ENCODE assay signal across 12 cellular contexts in the genomic region with DNA sequence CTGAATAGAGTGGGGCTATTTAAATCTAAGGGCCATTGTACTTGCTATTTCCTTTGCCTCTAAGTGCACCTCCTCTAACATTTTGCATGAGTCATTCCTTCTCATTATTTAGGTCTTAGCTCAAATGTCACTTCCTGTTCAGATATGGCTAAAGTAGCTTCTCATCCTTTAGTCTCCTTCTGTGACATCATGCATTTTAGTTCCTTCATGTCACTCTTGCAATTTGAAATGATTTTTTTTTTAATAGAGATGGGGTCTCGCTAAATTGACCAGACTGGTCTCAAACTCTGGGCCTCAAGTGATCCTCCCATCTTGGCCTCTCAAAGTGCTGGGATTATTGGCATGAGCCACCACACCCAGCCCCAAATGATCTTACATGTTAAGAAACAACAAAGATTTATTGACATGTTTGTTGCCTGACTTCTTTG. TPM values are rescaled to one million over a fixed set of nuclear protein-coding genes. Genes with fewer than 3 reads are reported as not detected.
DNase-seq lines count a peak whose midpoint lies in the region; ATAC-seq, FAIRE-seq and TF ChIP-seq lines count a peak whose summit lies in the region.
"Had no signal": no experiment of that assay in that cellular context is flagged by ENCODE, and none has a peak within 500 bp of the region (broad histone marks: within the 10 kb centered on the region; RNA-seq: fewer than 3 reads in every experiment).

No MANE protein-coding gene starts in this region.

- peak overlapping the region in 1 of 2 experiments; percentile 32; a peak in 2 of 4 replicates for H3K9ac ChIP-seq in K562 (ENCODE audit: insufficient read depth in 1 of 2, low read depth in 2 of 2, low read length in 2 of 2)
- H3K9ac ChIP-seq: neural progenitor cell had no signal

- peak overlapping the region; percentile 32 for H3K4me2 ChIP-seq in K562 (ENCODE audit: insufficient read depth, low read length)
- H3K4me2 ChIP-seq: neural progenitor cell had no signal

- no peaks in the 10 kb centered on the region for H3K9me3 Mint-ChIP-seq in activated T-cell treated with anti-CD3 and anti-CD28 coated beads, Interleukin-2, amount 50 U/mL, for 72 hours
- H3K9me3 Mint-ChIP-seq in stimulated activated naive B cell treated with anti-CD40 and anti-IgM and Interleukin-4, amounts not matched to agents 10 μg/mL and 1 μg/mL and 100 μg/mL, for 72 hours = no peaks in the 10 kb centered on the region
- H3K9me3 Mint-ChIP-seq: brain, neural progenitor cell had no signal

- CTCF ChIA-PET in K562 (lab: Yijun Ruan, JAX; ENCODE audit: low intra/inter-chr PET ratio) = interaction anchor here (0.6 kb wide), 2 partner anchors 60 to 142 kb away, joined by 4 read pairs; no protein-coding TSS in a partner anchor

- H3K36me3 ChIP-seq in K562 (ENCODE audit: control insufficient read depth, insufficient read depth, low read length) = no peaks in the 10 kb centered on the region
- H3K36me3 ChIP-seq in gastrocnemius medialis = no peaks in the 10 kb centered on the region
- H3K36me3 ChIP-seq: HAP-1, neural progenitor cell had no signal

- no peak for DNase-seq in activated T-cell treated with anti-CD3 and anti-CD28 coated beads, Interleukin-2, amount 50 U/mL, for 72 hours
- no peak for DNase-seq in activated T-cell treated with anti-CD3 and anti-CD28 coated beads, Interleukin-2, amount 50 U/mL, for 1 hour
- DNase-seq in NCI-H226 (peak; percentile 80), K562 (ENCODE audit: extremely low read depth in 1 of 4, low spot score in 3 of 4) (peak; percentile 31 to 84 (median 52)), gastrocnemius medialis (no peak), LoVo (ENCODE audit: low spot score) (no peak)
- DNase-seq in stimulated activated naive B cell treated with anti-CD40 and anti-IgM and Interleukin-4, amounts not matched to agents 10 μg/mL and 1 μg/mL and 100 μg/mL, for 72 hours = no peak

- BruUV-seq in K562 (replicated peaks; lab: Mats Ljungman, UMichigan) = no TSS peak

- TF ChIP-seq CTCF in K562 (IDR thresholded peaks at IDR 0.05 in 2 of 3, conservative IDR thresholded peaks at IDR 0.05 in 1 of 3; ENCODE audit: insufficient read depth in 2 of 3, low read depth in 1 of 3, low read length in 3 of 3) (no peak), gastrocnemius medialis (IDR thresholded peaks at IDR 0.05 in 4 of 5, conservative IDR thresholded peaks at IDR 0.05 in 1 of 5) (no peak)

- H3K9me1 ChIP-seq in K562 (ENCODE audit: control insufficient read depth, insufficient read depth, low read length) = no peaks in the 10 kb centered on the region

- no peaks in the 10 kb centered on the region for H3K36me3 Mint-ChIP-seq in activated T-cell treated with anti-CD3 and anti-CD28 coated beads, Interleukin-2, amount 50 U/mL, for 72 hours (ENCODE audit: insufficient read depth in 2 of 2)
- H3K36me3 Mint-ChIP-seq in stimulated activated naive B cell treated with anti-CD40 and anti-IgM and Interleukin-4, amounts not matched to agents 10 μg/mL and 1 μg/mL and 100 μg/mL, for 72 hours = peaks cover 11 to 12% of the 10 kb centered on the region in 2 donors
- H3K36me3 Mint-ChIP-seq: brain, neural progenitor cell had no signal

- peaks cover 7 to 43% of the 10 kb centered on the region in 2 experiments; a peak in 4 of 5 replicates for H3K4me1 ChIP-seq in K562 (replicated peaks in 1 of 2; ENCODE audit: control insufficient read depth in 2 of 2, insufficient read depth in 2 of 2, low read length in 2 of 2)
- H3K4me1 ChIP-seq in gastrocnemius medialis = no peaks in the 10 kb centered on the region

- H3K4me3 Mint-ChIP-seq in activated T-cell treated with anti-CD3 and anti-CD28 coated beads, Interleukin-2, amount 50 U/mL, for 72 hours = no peak overlapping the region
- H3K4me3 Mint-ChIP-seq in stimulated activated naive B cell treated with anti-CD40 and anti-IgM and Interleukin-4, amounts not matched to agents 10 μg/mL and 1 μg/mL and 100 μg/mL, for 72 hours = no peak overlapping the region
- H3K4me3 Mint-ChIP-seq: brain, neural progenitor cell had no signal

- no peak for TF ChIP-seq POLR2A in K562 (conservative IDR thresholded peaks at IDR 0.05)
- no peak for TF ChIP-seq POLR2A in gastrocnemius medialis (IDR thresholded peaks at IDR 0.05)

- TF ChIP-seq EP300 in K562 (IDR thresholded peaks at IDR 0.05; ENCODE audit: low read length) = peak; percentile 79

- in situ Hi-C loops in K562 (cut with MboI) (no loop called here), gastrocnemius medialis (cut with MboI; ENCODE audit: low sequenced_read_pairs in 4 of 4) (no loop called here)

- 10% methylated on average over 1 of the region's 1 CpG for WGBS in K562 (ENCODE audit: insufficient coverage, low coverage, missing lambda C conversion rate)

- peaks cover 16% of the 10 kb centered on the region for H3K4me1 Mint-ChIP-seq in activated T-cell treated with anti-CD3 and anti-CD28 coated beads, Interleukin-2, amount 50 U/mL, for 72 hours (ENCODE audit: low read depth)
- peaks cover 8 to 18% of the 10 kb centered on the region in 2 donors for H3K4me1 Mint-ChIP-seq in stimulated activated naive B cell treated with anti-CD40 and anti-IgM and Interleukin-4, amounts not matched to agents 10 μg/mL and 1 μg/mL and 100 μg/mL, for 72 hours
- H3K4me1 Mint-ChIP-seq: brain had no signal

- H3K79me2 ChIP-seq in K562 (ENCODE audit: control insufficient read depth, insufficient read depth, low read length) = no peaks in the 10 kb centered on the region

- peak; percentile 84 for FAIRE-seq in K562 (lab: Jason Lieb, UNC)
- FAIRE-seq: GM18507 had no signal

- H3K27ac ChIP-seq in K562 (ENCODE audit: extremely low read depth, low read depth, low read length) (peak overlapping the region; percentile 70), gastrocnemius medialis (no peak overlapping the region)
- H3K27ac ChIP-seq: neural progenitor cell had no signal

- intact Hi-C loops in K562 (cut with micrococcal nuclease) (no loop called here), gastrocnemius medialis (cut with DNase I; ENCODE audit: low total_unique reads) (no loop called here)

- no peak for TF ChIP-seq RAD21 in K562 (CRISPR knock-in tag; conservative IDR thresholded peaks at IDR 0.05 in 1 of 2, IDR thresholded peaks at IDR 0.05 in 1 of 2)

- POLR2A ChIA-PET in K562 (lab: Yijun Ruan, JAX) = interaction anchor here (1.0 to 1.8 kb wide), 7 partner anchors 9 to 88 kb away, joined by 3 to 8 read pairs (median 4); no protein-coding TSS in a partner anchor

- no peaks in the 10 kb centered on the region for H3K9me3 ChIP-seq in K562 (replicated peaks; ENCODE audit: control insufficient read depth, insufficient read depth, low read depth, low read length)
- no peaks in the 10 kb centered on the region for H3K9me3 ChIP-seq in gastrocnemius medialis
- H3K9me3 ChIP-seq: HAP-1 had no signal

- no peaks in the 10 kb centered on the region for H3K27me3 Mint-ChIP-seq in activated T-cell treated with anti-CD3 and anti-CD28 coated beads, Interleukin-2, amount 50 U/mL, for 72 hours (ENCODE audit: low read depth)
- no peaks in the 10 kb centered on the region for H3K27me3 Mint-ChIP-seq in stimulated activated naive B cell treated with anti-CD40 and anti-IgM and Interleukin-4, amounts not matched to agents 10 μg/mL and 1 μg/mL and 100 μg/mL, for 72 hours

- no peaks in the 10 kb centered on the region for H4K20me1 ChIP-seq in K562 (replicated peaks; ENCODE audit: control insufficient read depth, insufficient read depth, low read length)

- peak overlapping the region; percentile 3 for H3K27ac Mint-ChIP-seq in activated T-cell treated with anti-CD3 and anti-CD28 coated beads, Interleukin-2, amount 50 U/mL, for 72 hours
- no peak overlapping the region for H3K27ac Mint-ChIP-seq in stimulated activated naive B cell treated with anti-CD40 and anti-IgM and Interleukin-4, amounts not matched to agents 10 μg/mL and 1 μg/mL and 100 μg/mL, for 72 hours
- H3K27ac Mint-ChIP-seq: brain, neural progenitor cell had no signal

- peak; percentile 55 to 83 for ATAC-seq in activated T-cell treated with anti-CD3 and anti-CD28 coated beads, Interleukin-2, amount 50 U/mL, for 72 hours (replicated peaks in 1 of 2)
- ATAC-seq in K562 (peak; percentile 92), gastrocnemius medialis (no peak), HG03139 (IDR thresholded peaks at IDR 0.05; ENCODE audit: unreplicated experiment) (no peak)
- ATAC-seq in stimulated activated naive B cell treated with anti-CD40 and anti-IgM and Interleukin-4, amounts not matched to agents 10 μg/mL and 1 μg/mL and 100 μg/mL, for 72 hours (replicated peaks) = peak; percentile 66 to 83

- H3K27me3 ChIP-seq in K562 (ENCODE audit: control insufficient read depth in 2 of 2, insufficient read depth in 2 of 2, low read length in 2 of 2) (no peaks in the 10 kb centered on the region), gastrocnemius medialis (no peaks in the 10 kb centered on the region)
- H3K27me3 ChIP-seq: neural progenitor cell had no signal

- H3K4me3 ChIP-seq in K562 (no peak overlapping the region), gastrocnemius medialis (no peak overlapping the region)
- H3K4me3 ChIP-seq: HAP-1, neural progenitor cell had no signal

- peak overlapping the region; percentile 73 for H2AFZ ChIP-seq in K562 (ENCODE audit: low read depth, low read length)
- H2AFZ ChIP-seq: neural progenitor cell had no signal

TF ChIP-seq in K562, 482 proteins besides CTCF, POLR2A, EP300 and RAD21 (continues in another document):
- TF ChIP-seq POLR2AphosphoS5 (IDR thresholded peaks at IDR 0.05; ENCODE audit: control insufficient read depth, insufficient read depth, low read depth, low read length) (no peak), NBN (IDR thresholded peaks at IDR 0.05; ENCODE audit: low read depth) (peak; percentile 78; the same call in 1 of the 2 replicates), ZNF561 (CRISPR knock-in tag; conservative IDR thresholded peaks at IDR 0.05) (no peak)

RNA-seq across cellular contexts. Expression of gene TBX19, which starts 6.6 kb away (rescaled TPM):
- 1 to 10 TPM; 6.3 to 7.2 TPM for total RNA-seq in activated T-cell treated with anti-CD3 and anti-CD28 coated beads, Interleukin-2, amount 50 U/mL, for 72 hours
- 4.0 and 5.3 TPM in 2 replicates for total RNA-seq in K562 (2011; cell fraction: chromatin; rRNA removed; ENCODE audit: low replicate concordance)
- total RNA-seq in K562 (2011; cell fraction: nucleolus; rRNA removed) = 2.7 and 3.4 TPM in 2 replicates
- total RNA-seq in K562 (2011; cell fraction: nucleoplasm; rRNA removed) = 4.6 and 8.7 TPM in 2 replicates
- total RNA-seq in K562 (2014; rRNA removed) (0.32 and 0.98 TPM in 2 replicates), K562 (2014; rRNA removed; fragmentation: Illumina TruSeq; extraction: Trizol) (0.95 and 1.1 TPM in 2 replicates), K562 (2015; rRNA removed; fragmentation: Illumina TruSeq; extraction: Trizol) (0.94 and 1.3 TPM in 2 replicates), K562 (2021) (1.8 and 2.1 TPM in 2 replicates), gastrocnemius medialis (under 1 TPM in 3 of 4 donors, not detected in 1; 0.12 to 0.53 (median 0.36) TPM)
- polyA plus RNA-seq in K562 (2011; rRNA removed) (3.1 and 3.4 TPM in 2 replicates), K562 (2014; fragmentation: Illumina TruSeq; extraction: Trizol) (1.9 TPM in 2 replicates), K562 (2014; fragmentation: Nextera tagmentation; extraction: Ambion mirVana) (under 1 TPM; 0.42 to 0.52 TPM), K562 (2014; rRNA removed) (2.4 and 2.8 TPM in 2 replicates)
- polyA plus RNA-seq in K562 (2011; cell fraction: cytosol; rRNA removed) = 1.9 and 3.3 TPM in 2 replicates
- 4.1 and 5.3 TPM in 2 replicates for polyA plus RNA-seq in K562 (2011; cell fraction: nucleus; rRNA removed)
- polyA plus RNA-seq in K562 (2012) = 1.9 and 3.5 TPM in 2 replicates
- polyA minus RNA-seq in K562 (2011; rRNA and poly(A)+ RNA removed) = 1.5 and 1.8 TPM in 2 replicates
- polyA minus RNA-seq in K562 (2011; cell fraction: cytosol; rRNA and poly(A)+ RNA removed) = 0.76 TPM in 1 of 2 replicates, not detected in the other
- 1.6 and 1.9 TPM in 2 replicates for polyA minus RNA-seq in K562 (2011; cell fraction: nucleus; rRNA and poly(A)+ RNA removed)

Comparison
In these comparisons a context has a peak if more than half of its experiments do, and no peak if none do; other contexts are left out.
1. ATAC-seq: peak in activated T-cell treated with anti-CD3 and anti-CD28 coated beads, Interleukin-2, amount 50 U/mL, for 72 hours (2 of 2), K562 (single experiment) and stimulated activated naive B cell treated with anti-CD40 and anti-IgM and Interleukin-4, amounts not matched to agents 10 μg/mL and 1 μg/mL and 100 μg/mL, for 72 hours (2 of 2); none in gastrocnemius medialis (0 of 2) and HG03139 (single experiment).
2. DNase-seq: peak in NCI-H226 (single experiment) and K562 (4 of 4); none in activated T-cell treated with anti-CD3 and anti-CD28 coated beads, Interleukin-2, amount 50 U/mL, for 72 hours (0 of 2), activated T-cell treated with anti-CD3 and anti-CD28 coated beads, Interleukin-2, amount 50 U/mL, for 1 hour (single experiment), stimulated activated naive B cell treated with anti-CD40 and anti-IgM and Interleukin-4, amounts not matched to agents 10 μg/mL and 1 μg/mL and 100 μg/mL, for 72 hours (single experiment), gastrocnemius medialis (0 of 2) and LoVo (single experiment).